16 cellular contexts compared by ENCODE assay signal in the genomic region with DNA sequence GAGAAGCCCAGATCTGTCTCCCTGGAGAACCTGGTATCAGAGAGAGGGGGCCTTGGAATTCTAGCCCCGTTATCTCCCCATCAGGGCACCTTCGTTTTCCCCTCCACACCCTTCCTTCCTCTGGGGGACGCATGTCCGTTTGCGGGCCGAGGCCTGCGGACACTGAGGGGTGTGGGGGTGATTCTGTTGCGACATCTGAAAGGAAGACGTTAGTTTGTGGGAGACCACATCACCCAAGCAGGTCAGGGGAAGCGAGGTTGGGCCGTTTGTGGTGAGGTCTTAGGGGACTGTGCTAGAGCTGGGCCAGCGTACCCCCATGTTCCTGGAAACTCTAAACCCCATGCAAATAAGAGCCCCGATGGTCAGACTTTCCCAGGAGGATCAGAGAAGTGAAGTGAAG. TPM values are rescaled to one million over a fixed set of nuclear protein-coding genes. Genes with fewer than 3 reads are reported as not detected.
DNase-seq lines count a peak whose midpoint lies in the region; ATAC-seq, FAIRE-seq and TF ChIP-seq lines count a peak whose summit lies in the region.
"Had no signal": no experiment of that assay in that cellular context is flagged by ENCODE, and none has a peak within 500 bp of the region (broad histone marks: within the 10 kb centered on the region; RNA-seq: fewer than 3 reads in every experiment).

No MANE protein-coding gene starts in this region.

- POLR2A ChIA-PET in CD4-positive, alpha-beta T cell (lab: Charles Lee) = interaction anchor here (1.2 kb wide), 1 partner anchor 303 kb away, joined by 3 read pairs; no protein-coding TSS in a partner anchor
- POLR2A ChIA-PET in endothelial cell of umbilical vein (lab: Charles Lee) = no interaction called here

- H3K36me3 Mint-ChIP-seq in CD4-positive, alpha-beta T cell (ENCODE audit: low read depth) = peaks cover 15% of the 10 kb centered on the region

- peaks cover 12% of the 10 kb centered on the region for H3K36me3 ChIP-seq in OCI-LY3 (replicated peaks; ENCODE audit: low read depth, low read length)
- H3K36me3 ChIP-seq in endothelial cell of umbilical vein (ENCODE audit: control insufficient read depth in 2 of 2, extremely low read depth in 1 of 2, insufficient read depth in 2 of 2, low read length in 2 of 2) = no peaks in the 10 kb centered on the region
- H3K36me3 ChIP-seq: MG63, WERI-Rb-1 had no signal

- H3K4me3 ChIP-seq in OCI-LY3 (ENCODE audit: low read length) (no peak overlapping the region), endothelial cell of umbilical vein (replicated peaks in 1 of 3; ENCODE audit: insufficient read depth in 1 of 3, low read depth in 1 of 3, low read length in 3 of 3) (no peak overlapping the region)
- H3K4me3 ChIP-seq: MG63 had no signal

- no peak for TF ChIP-seq POLR2A in endothelial cell of umbilical vein (IDR thresholded peaks at IDR 0.05; ENCODE audit: low read depth, low read length)

- BruUV-seq in endothelial cell of umbilical vein (replicated peaks; lab: Mats Ljungman, UMichigan) = no TSS peak

- H3K9me1 ChIP-seq in endothelial cell of umbilical vein (replicated peaks; ENCODE audit: control insufficient read depth, extremely low read depth, insufficient read depth, low read length) = no peaks in the 10 kb centered on the region

- CTCF ChIA-PET in CD4-positive, alpha-beta T cell (lab: Charles Lee) = no interaction called here
- CTCF ChIA-PET in endothelial cell of umbilical vein (lab: Charles Lee) = no interaction called here

- H3K9me3 ChIP-seq in CD4-positive, alpha-beta T cell (ENCODE audit: control insufficient read depth, low read length) = no peaks in the 10 kb centered on the region
- H3K9me3 ChIP-seq in OCI-LY3 (ENCODE audit: insufficient read depth, low read length) (no peaks in the 10 kb centered on the region), endothelial cell of umbilical vein (replicated peaks; ENCODE audit: control insufficient read depth, insufficient read depth, low read length) (no peaks in the 10 kb centered on the region)
- H3K9me3 ChIP-seq: MG63 had no signal

- dilution Hi-C loops in endothelial cell of umbilical vein (cut with MboI; ENCODE audit: extremely low pct_ligation_motif_present, low sequenced_read_pairs) = no loop called here

- no peaks in the 10 kb centered on the region for H3K27me3 Mint-ChIP-seq in CD4-positive, alpha-beta T cell
- H3K27me3 Mint-ChIP-seq: activated T-cell treated with anti-CD3 and anti-CD28 coated beads, Interleukin-2, amount 50 U/mL, for 24 hours had no signal

- peaks cover 17% of the 10 kb centered on the region for H3K4me1 Mint-ChIP-seq in CD4-positive, alpha-beta T cell (ENCODE audit: low read depth)
- H3K4me1 Mint-ChIP-seq: brain had no signal

- TF ChIP-seq CTCF in CD4-positive, alpha-beta T cell (IDR thresholded peaks at IDR 0.05) = no peak
- TF ChIP-seq CTCF in OCI-LY3 (IDR thresholded peaks at IDR 0.05; ENCODE audit: low read depth, low read length) (no peak), endothelial cell of umbilical vein (IDR thresholded peaks at IDR 0.05; ENCODE audit: extremely low read depth in 1 of 2, insufficient read depth in 1 of 2, low read depth in 1 of 2, low read length in 2 of 2) (no peak), D721Med (IDR thresholded peaks at IDR 0.05; ENCODE audit: insufficient read depth, missing control alignments) (no peak)

- H3K4me1 ChIP-seq in OCI-LY3 (ENCODE audit: low read length) (peaks cover 60% of the 10 kb centered on the region), endothelial cell of umbilical vein (ENCODE audit: control insufficient read depth, extremely low read depth, insufficient read depth, low read length) (no peaks in the 10 kb centered on the region)

- intact Hi-C loops in CD4-positive, alpha-beta T cell (cut with DNase I, micrococcal nuclease) = no loop called here
- intact Hi-C loops in endothelial cell of umbilical vein (cut with micrococcal nuclease) (no loop called here), left cardiac atrium (cut with DNase I) (no loop called here)

- no peaks in the 10 kb centered on the region for H3K27me3 ChIP-seq in CD4-positive, alpha-beta T cell (ENCODE audit: control insufficient read depth, insufficient read depth, low read length)
- H3K27me3 ChIP-seq in OCI-LY3 (ENCODE audit: low read depth, low read length) = no peaks in the 10 kb centered on the region
- peaks cover 0 to 2% of the 10 kb centered on the region in 2 experiments for H3K27me3 ChIP-seq in endothelial cell of umbilical vein (ENCODE audit: control insufficient read depth in 2 of 2, insufficient read depth in 2 of 2, low read length in 2 of 2)
- H3K27me3 ChIP-seq: MG63 had no signal

- H4K20me1 ChIP-seq in OCI-LY3 (ENCODE audit: insufficient read depth, low read length) = no peaks in the 10 kb centered on the region
- H4K20me1 ChIP-seq in endothelial cell of umbilical vein (replicated peaks; ENCODE audit: control insufficient read depth, extremely low read depth, insufficient read depth, low read length) = no peaks in the 10 kb centered on the region

- ATAC-seq in CD4-positive, alpha-beta T cell (ENCODE audit: poor library complexity) = no peak
- no peak for ATAC-seq in left cardiac atrium
- ATAC-seq: left colon, right cardiac atrium had no signal

- H3K27ac Mint-ChIP-seq in CD4-positive, alpha-beta T cell = peak overlapping the region; percentile 27
- H3K27ac Mint-ChIP-seq: activated T-cell treated with anti-CD3 and anti-CD28 coated beads, Interleukin-2, amount 50 U/mL, for 24 hours; brain had no signal

- H3K9ac ChIP-seq in OCI-LY3 (ENCODE audit: low read length) (no peak overlapping the region), endothelial cell of umbilical vein (replicated peaks; ENCODE audit: extremely low read depth, insufficient read depth, low read length) (no peak overlapping the region)

- H3K79me2 ChIP-seq in OCI-LY3 (ENCODE audit: low read length) = peaks cover 17% of the 10 kb centered on the region
- no peaks in the 10 kb centered on the region for H3K79me2 ChIP-seq in endothelial cell of umbilical vein (ENCODE audit: control insufficient read depth, insufficient read depth, low read length)

- H2AFZ ChIP-seq in OCI-LY3 (ENCODE audit: low read depth, low read length) (no peak overlapping the region; the same call in 1 of the 2 replicates), endothelial cell of umbilical vein (ENCODE audit: low read depth, low read length) (peak overlapping the region; percentile 24)

- H3K4me2 ChIP-seq in OCI-LY3 (ENCODE audit: low read length) (no peak overlapping the region), endothelial cell of umbilical vein (ENCODE audit: insufficient read depth, low read length) (no peak overlapping the region)

- H3K27ac ChIP-seq in CD4-positive, alpha-beta T cell (ENCODE audit: low read depth, low read length) = no peak overlapping the region
- H3K27ac ChIP-seq in OCI-LY3 (ENCODE audit: low read length) (peak overlapping the region; percentile 6; the same call in 1 of the 2 replicates), endothelial cell of umbilical vein (ENCODE audit: insufficient read depth, low read depth, low read length) (no peak overlapping the region)
- H3K27ac ChIP-seq: WERI-Rb-1 had no signal

- H3K9me3 Mint-ChIP-seq in CD4-positive, alpha-beta T cell = no peaks in the 10 kb centered on the region
- H3K9me3 Mint-ChIP-seq: activated T-cell treated with anti-CD3 and anti-CD28 coated beads, Interleukin-2, amount 50 U/mL, for 24 hours; brain had no signal

- FAIRE-seq in GM18507 (lab: Jason Lieb, UNC) = peak; percentile 96
- FAIRE-seq in endothelial cell of umbilical vein (lab: Jason Lieb, UNC) = no peak
- no peak for FAIRE-seq in D721Med (lab: Jason Lieb, UNC)

- DNase-seq in CD4-positive, alpha-beta T cell = no peak
- DNase-seq in GM18507 (ENCODE audit: extremely low spot score, insufficient read length, low read depth) = no peak
- DNase-seq in endothelial cell of umbilical vein (ENCODE audit: low read depth, low spot score) = no peak
- no peak for DNase-seq in stimulated activated CD4-positive, alpha-beta T cell treated with anti-CD3 and anti-CD28 coated beads, Interleukin-2, amount 100 ng/mL, for 24 hours
- DNase-seq in D721Med (ENCODE audit: insufficient read length, low spot score) = no peak
- no peak for DNase-seq in left cardiac atrium
- no peak for DNase-seq in anterior cingulate cortex (lab: John Stamatoyannopoulos, UW)
- DNase-seq: activated T-cell treated with anti-CD3 and anti-CD28 coated beads, Interleukin-2, amount 50 U/mL, for 24 hours; COR-L47; MG63; right cardiac atrium; stimulated activated CD4-positive, alpha-beta T cell treated with anti-CD3 and anti-CD28 coated beads, Interleukin-4, amount 100 ng/mL, for 4 hours; WERI-Rb-1 had no signal

- H3K4me3 Mint-ChIP-seq in CD4-positive, alpha-beta T cell = no peak overlapping the region
- H3K4me3 Mint-ChIP-seq: activated T-cell treated with anti-CD3 and anti-CD28 coated beads, Interleukin-2, amount 50 U/mL, for 24 hours; brain had no signal

RNA-seq across cellular contexts. Expression of a gene that starts 3.7 kb away (rescaled TPM):
- total RNA-seq in CD4-positive, alpha-beta T cell = 10 to 100 TPM; 46.0 to 46.9 TPM
- total RNA-seq in endothelial cell of umbilical vein = not detected in 2 replicates
- not detected in 2 replicates for polyA plus RNA-seq in endothelial cell of umbilical vein
- not detected in 2 replicates for polyA plus RNA-seq in endothelial cell of umbilical vein (2011; cell fraction: cytosol; rRNA removed)
- polyA plus RNA-seq in endothelial cell of umbilical vein (2011; cell fraction: nucleus; rRNA removed) = 0.20 TPM in 1 of 2 replicates, not detected in the other
- polyA plus RNA-seq in endothelial cell of umbilical vein (2012) = not detected in 2 replicates
- polyA minus RNA-seq in endothelial cell of umbilical vein = not detected in 2 replicates
- polyA minus RNA-seq in endothelial cell of umbilical vein (2011; cell fraction: cytosol; rRNA and poly(A)+ RNA removed) = 1.8 TPM
- not detected in 2 replicates for polyA minus RNA-seq in endothelial cell of umbilical vein (2011; cell fraction: nucleus; rRNA and poly(A)+ RNA removed)
- total RNA-seq in left cardiac atrium = under 1 TPM; 0.16 to 0.56 TPM

RNA-seq across cellular contexts. Expression of a gene that starts 28.1 kb away (rescaled TPM):
- 10 to 100 TPM; 74.9 to 79.0 TPM for total RNA-seq in CD4-positive, alpha-beta T cell
- 98.9 and 107 TPM in 2 replicates for total RNA-seq in endothelial cell of umbilical vein
- 62.1 and 81.5 TPM in 2 replicates for polyA plus RNA-seq in endothelial cell of umbilical vein
- 82.7 and 92.5 TPM in 2 replicates for polyA plus RNA-seq in endothelial cell of umbilical vein (2011; cell fraction: cytosol; rRNA removed)
- polyA plus RNA-seq in endothelial cell of umbilical vein (2011; cell fraction: nucleus; rRNA removed) = 40.7 and 44.4 TPM in 2 replicates
- polyA plus RNA-seq in endothelial cell of umbilical vein (2012) = 97.1 and 112 TPM in 2 replicates
- polyA minus RNA-seq in endothelial cell of umbilical vein = 128 and 129 TPM in 2 replicates
- polyA minus RNA-seq in endothelial cell of umbilical vein (2011; cell fraction: cytosol; rRNA and poly(A)+ RNA removed) = 108 TPM
- 36.2 and 41.4 TPM in 2 replicates for polyA minus RNA-seq in endothelial cell of umbilical vein (2011; cell fraction: nucleus; rRNA and poly(A)+ RNA removed)
- 10 to 100 TPM; 28.2 to 29.8 TPM for total RNA-seq in left cardiac atrium

RNA-seq across cellular contexts. Expression of a gene that starts 33.6 kb away (rescaled TPM):
- not detected for total RNA-seq in CD4-positive, alpha-beta T cell
- total RNA-seq in endothelial cell of umbilical vein = not detected in 2 replicates
- not detected in 2 replicates for polyA plus RNA-seq in endothelial cell of umbilical vein
- not detected in 2 replicates for polyA plus RNA-seq in endothelial cell of umbilical vein (2011; cell fraction: cytosol; rRNA removed)
- not detected in 2 replicates for polyA plus RNA-seq in endothelial cell of umbilical vein (2011; cell fraction: nucleus; rRNA removed)
- not detected in 2 replicates for polyA plus RNA-seq in endothelial cell of umbilical vein (2012)
- not detected in 2 replicates for polyA minus RNA-seq in endothelial cell of umbilical vein
- not detected for polyA minus RNA-seq in endothelial cell of umbilical vein (2011; cell fraction: cytosol; rRNA and poly(A)+ RNA removed)
- not detected in 2 replicates for polyA minus RNA-seq in endothelial cell of umbilical vein (2011; cell fraction: nucleus; rRNA and poly(A)+ RNA removed)
- not detected for total RNA-seq in left cardiac atrium
- total RNA-seq: left colon, right cardiac atrium had no signal
- polyA plus RNA-seq: right cardiac atrium had no signal

RNA-seq across cellular contexts. Expression of a gene that starts 45.5 kb away (rescaled TPM):
- total RNA-seq in CD4-positive, alpha-beta T cell = 10 to 100 TPM; 44.5 to 50.3 TPM
- total RNA-seq in endothelial cell of umbilical vein (76.3 and 82.8 TPM in 2 replicates), left cardiac atrium (10 to 100 TPM; 41.3 to 44.1 TPM)
- polyA plus RNA-seq in endothelial cell of umbilical vein = 107 and 130 TPM in 2 replicates
- polyA plus RNA-seq in endothelial cell of umbilical vein (2011; cell fraction: cytosol; rRNA removed) = 152 and 160 TPM in 2 replicates
- 81.6 and 86.8 TPM in 2 replicates for polyA plus RNA-seq in endothelial cell of umbilical vein (2011; cell fraction: nucleus; rRNA removed)
- polyA plus RNA-seq in endothelial cell of umbilical vein (2012) = 112 and 123 TPM in 2 replicates
- polyA minus RNA-seq in endothelial cell of umbilical vein = 56.6 and 57.3 TPM in 2 replicates
- polyA minus RNA-seq in endothelial cell of umbilical vein (2011; cell fraction: cytosol; rRNA and poly(A)+ RNA removed) = 35.3 TPM
- polyA minus RNA-seq in endothelial cell of umbilical vein (2011; cell fraction: nucleus; rRNA and poly(A)+ RNA removed) = 18.3 and 20.8 TPM in 2 replicates

RNA-seq across cellular contexts. Expression of a gene that starts 58.0 kb away (rescaled TPM):
- 10 to 100 TPM; 52.1 to 58.3 TPM for total RNA-seq in CD4-positive, alpha-beta T cell
- total RNA-seq in endothelial cell of umbilical vein (114 and 129 TPM in 2 replicates), left cardiac atrium (10 to 100 TPM; 48.1 to 52.6 TPM)
- 99.3 and 110 TPM in 2 replicates for polyA plus RNA-seq in endothelial cell of umbilical vein
- polyA plus RNA-seq in endothelial cell of umbilical vein (2011; cell fraction: cytosol; rRNA removed) = 93.9 and 94.1 TPM in 2 replicates
- polyA plus RNA-seq in endothelial cell of umbilical vein (2011; cell fraction: nucleus; rRNA removed) = 109 and 124 TPM in 2 replicates
- 109 and 110 TPM in 2 replicates for polyA plus RNA-seq in endothelial cell of umbilical vein (2012)
- polyA minus RNA-seq in endothelial cell of umbilical vein = 95.0 and 112 TPM in 2 replicates
- 43.0 TPM for polyA minus RNA-seq in endothelial cell of umbilical vein (2011; cell fraction: cytosol; rRNA and poly(A)+ RNA removed)
- 61.8 and 77.6 TPM in 2 replicates for polyA minus RNA-seq in endothelial cell of umbilical vein (2011; cell fraction: nucleus; rRNA and poly(A)+ RNA removed)

Comparison
In these comparisons a context has a peak if more than half of its experiments do, and no peak if none do; other contexts are left out.
1. RNA of a gene that starts 3.7 kb away (total RNA-seq): 46.0 to 46.9 TPM in CD4-positive, alpha-beta T cell; 0.16 to 0.56 TPM in left cardiac atrium and not detected in endothelial cell of umbilical vein; every median in the first group is over 10 times any median in the second.